ENCODE assay signal across 8 cellular contexts in the genomic region with DNA sequence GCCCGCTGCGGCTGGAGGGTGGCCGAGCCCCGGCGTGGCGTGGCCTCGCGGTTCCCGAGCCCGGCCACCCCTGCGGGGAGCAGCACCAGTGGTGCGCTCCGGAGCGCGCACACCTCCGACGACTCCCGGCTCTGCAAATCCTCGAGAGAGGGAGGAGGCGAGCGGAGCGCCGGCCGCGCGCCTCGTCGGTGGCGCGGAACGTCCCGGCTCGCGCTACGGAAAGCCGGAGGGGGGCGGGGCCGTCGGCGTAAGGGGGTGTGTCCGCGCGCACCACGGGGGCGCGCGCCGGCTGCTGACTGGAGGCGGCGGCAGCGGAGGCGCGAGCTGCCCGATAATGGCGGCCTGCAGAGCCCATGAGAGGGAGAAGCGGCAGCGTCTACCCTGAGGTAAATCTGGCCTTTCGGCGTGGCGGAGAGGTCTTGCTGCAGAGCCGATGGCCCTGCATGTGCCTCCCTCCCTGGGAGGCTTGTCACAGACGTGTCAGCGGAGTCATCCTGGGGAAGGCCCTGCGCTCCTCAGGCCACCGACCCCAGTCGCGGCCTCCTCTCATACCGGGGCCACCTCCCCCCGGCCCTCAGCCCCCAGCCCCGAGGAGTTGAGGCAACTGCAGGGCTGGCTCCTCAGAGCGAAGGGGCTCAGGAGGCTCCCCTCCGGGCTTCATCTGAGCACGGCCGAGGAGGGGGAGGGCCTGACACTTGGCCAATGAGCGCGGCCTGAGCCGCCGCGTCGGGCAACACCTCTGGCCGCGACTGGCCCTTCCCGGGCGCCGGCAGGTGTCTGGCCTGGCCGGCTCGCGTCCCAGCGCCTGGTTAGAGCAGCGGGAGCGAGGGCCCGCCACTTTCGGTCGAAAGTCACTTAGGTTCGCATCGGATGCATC. TPM values are rescaled to one million over a fixed set of nuclear protein-coding genes. Genes with fewer than 3 reads are reported as not detected.
DNase-seq lines count a peak whose midpoint lies in the region; ATAC-seq, FAIRE-seq and TF ChIP-seq lines count a peak whose summit lies in the region.

TSS of gene PDIK1L (plus strand) at position 295 of the 877 bp plus-strand sequence. CDS start 2,485 bp downstream, outside the sequence.

- H3K4me3 ChIP-seq in bronchial epithelial cell (ENCODE audit: low read depth, low read length) (peak within 1 kb of the TSS; percentile 96), spleen (peak within 1 kb of the TSS; percentile 92 to 100 (median 100))

- H3K9me3 ChIP-seq in spleen, result no peaks in the 10 kb centered on the region

- H3K27ac ChIP-seq in spleen, result peak within 1 kb of the TSS; percentile 88 to 98 (median 97)

- H3K4me1 ChIP-seq in spleen, result peaks cover 15 to 54% (median 32%) of the 10 kb centered on the region in 6 donors

- peaks cover 20% of the 10 kb centered on the region for H3K4me1 Mint-ChIP-seq in activated B cell treated with CpG ODN at 0.5 μM for 24 hours

- TF ChIP-seq CTCF in activated B cell treated with CpG ODN at 0.5 μM for 24 hours (IDR thresholded peaks at IDR 0.05) (no peak), bronchial epithelial cell (IDR thresholded peaks at IDR 0.05; ENCODE audit: insufficient read depth, low read length, severe bottlenecking) (no peak), spleen (IDR thresholded peaks at IDR 0.05 in 8 of 11, conservative IDR thresholded peaks at IDR 0.05 in 3 of 11) (peak in 2 of 11 experiments; percentile 11 to 31)

- POLR2A ChIA-PET in activated B cell treated with CpG ODN at 0.5 μM for 24 hours (lab: Charles Lee), result interaction anchor here (0.6 to 1.8 kb wide), 6 partner anchors 12 to 321 kb away, joined by 3 to 4 read pairs (median 4); partner anchors contain the start of gene DHDDS

- FAIRE-seq in bronchial epithelial cell (lab: Jason Lieb, UNC), result no peak

- H3K4me3 Mint-ChIP-seq in activated B cell treated with CpG ODN at 0.5 μM for 24 hours, result peak within 1 kb of the TSS; percentile 94

- TF ChIP-seq POLR2A in spleen (IDR thresholded peaks at IDR 0.05), result peak in 2 of 3 donors; percentile 8 to 26

- intact Hi-C loops in activated B cell treated with CpG ODN at 0.5 μM for 24 hours (cut with micrococcal nuclease) (loop anchor here (1.0 to 2.0 kb wide), 7 partner anchors 57 to 361 kb away; partner anchors contain the start of genes C1orf232, CEP85, DHDDS and HMGN2), spleen (cut with DNase I; ENCODE audit: low total_unique reads) (no loop called here)

- H3K27me3 ChIP-seq in bronchial epithelial cell (ENCODE audit: control insufficient read depth, insufficient read depth, low read length) (no peaks in the 10 kb centered on the region), spleen (replicated peaks in 1 of 7) (no peaks in the 10 kb centered on the region)

- no peaks in the 10 kb centered on the region for H3K9me3 Mint-ChIP-seq in activated B cell treated with CpG ODN at 0.5 μM for 24 hours

- peak; percentile 93 for DNase-seq in AG08395 (ENCODE audit: low spot score)
- DNase-seq in NCI-H345 (lab: John Stamatoyannopoulos, UW), result peak; percentile 96
- DNase-seq in activated B cell treated with CpG ODN at 0.5 μM for 24 hours, result peak; percentile 90
- peak; percentile 83 for DNase-seq in bronchial epithelial cell (ENCODE audit: low read depth)
- DNase-seq in iris pigment epithelial cell (ENCODE audit: low read depth), result peak; percentile 98
- DNase-seq in spleen, result peak; percentile 99

- WGBS in spleen, 5 donors, result 0 to 1% (median 1%) methylated on average over 49 to 96 of the region's 96 CpGs

- H3K36me3 ChIP-seq in bronchial epithelial cell (ENCODE audit: control insufficient read depth, insufficient read depth, low read length), result peaks cover 1% of the 10 kb centered on the region
- peaks cover 0 to 28% (median 20%) of the 10 kb centered on the region in 6 donors for H3K36me3 ChIP-seq in spleen

- peaks cover 20% of the 10 kb centered on the region for H3K36me3 Mint-ChIP-seq in activated B cell treated with CpG ODN at 0.5 μM for 24 hours (ENCODE audit: low read depth)

- CTCF ChIA-PET in activated B cell treated with CpG ODN at 0.5 μM for 24 hours (lab: Charles Lee), result interaction anchor here (1.0 to 2.0 kb wide), 2 partner anchors 33 to 306 kb away, joined by 3 to 8 read pairs; no protein-coding TSS in a partner anchor

- H3K27ac Mint-ChIP-seq in activated B cell treated with CpG ODN at 0.5 μM for 24 hours, result peak within 1 kb of the TSS; percentile 89

- no peaks in the 10 kb centered on the region for H3K27me3 Mint-ChIP-seq in activated B cell treated with CpG ODN at 0.5 μM for 24 hours

- ATAC-seq in GM19025 (IDR thresholded peaks at IDR 0.05; ENCODE audit: low read depth, unreplicated experiment), result peak; percentile 75
- ATAC-seq in HG03280 (IDR thresholded peaks at IDR 0.05; ENCODE audit: unreplicated experiment), result peak; percentile 74
- peak; percentile 80 for ATAC-seq in activated B cell treated with CpG ODN at 0.5 μM for 24 hours (ENCODE audit: low read depth)

RNA-seq across cellular contexts. Expression of gene PDIK1L, which starts in this region (rescaled TPM):
- total RNA-seq in activated B cell treated with CpG ODN at 0.5 μM for 24 hours (9.4 and 10.5 TPM in 2 replicates), bronchial epithelial cell (8.4 and 8.7 TPM in 2 replicates), spleen (10 to 100 TPM in 5 of 7 donors, 1 to 10 TPM in 2; 7.7 to 14.1 (median 11.6) TPM)
- polyA plus RNA-seq in spleen, result 1 to 10 TPM; 2.5 to 3.1 (median 3.1) TPM

Comparison
In these comparisons a context has a peak if more than half of its experiments do, and no peak if none do; other contexts are left out.
1. Peak in every context shown above with its lines: DNase-seq, ATAC-seq, H3K4me3 ChIP-seq and H3K27ac ChIP-seq.